In the genomic region with DNA sequence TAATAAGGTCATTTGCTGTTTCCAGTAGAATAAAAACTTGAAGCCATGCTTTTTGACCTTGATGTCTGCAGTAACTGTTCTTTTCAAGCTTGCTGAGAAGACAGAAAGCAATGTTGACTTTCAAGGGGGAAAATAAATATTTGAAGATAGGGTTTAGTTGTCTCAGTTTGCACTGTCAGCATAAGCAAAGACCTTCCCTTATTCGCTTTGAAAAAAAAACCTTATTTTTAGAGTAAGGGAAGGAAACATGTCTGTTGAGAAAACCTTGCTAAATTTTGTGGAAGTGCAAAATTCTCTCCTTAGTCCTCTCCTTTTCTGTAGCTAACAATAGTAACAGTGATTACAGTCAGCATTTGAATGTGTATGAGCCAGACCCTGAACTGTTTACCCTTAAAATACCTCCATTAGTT, we compare ENCODE assay signal across 1 cellular context.
TF ChIP-seq lines count a peak whose summit lies in the region.

No MANE protein-coding gene starts in this region.

TF ChIP-seq in HepG2, 621 proteins besides CTCF, POLR2A, EP300 and RAD21 (continued from another document and continues in another):
- TF ChIP-seq DNMT3B (CRISPR knock-in tag; conservative IDR thresholded peaks at IDR 0.05) (0 out of 2 replicates have a peak, but pooled peaks have one; percentile 46), ZNF501 (CRISPR knock-in tag; IDR thresholded peaks at IDR 0.05) (no peak), CBX2 (IDR thresholded peaks at IDR 0.05; ENCODE audit: low read depth, low read length) (no peak), CBX2 (CRISPR knock-in tag; IDR thresholded peaks at IDR 0.05; ENCODE audit: low read depth) (no peak), CCDC6 (CRISPR knock-in tag; IDR thresholded peaks at IDR 0.05) (peak; percentile 24; the same call in 1 of the 2 replicates), FOXO1 (CRISPR knock-in tag; IDR thresholded peaks at IDR 0.05) (peak; percentile 58; the same call in 1 of the 2 replicates), ZNF367 (CRISPR knock-in tag; IDR thresholded peaks at IDR 0.05; ENCODE audit: borderline replicate concordance) (no peak), NFE2L1 (CRISPR knock-in tag; IDR thresholded peaks at IDR 0.05; ENCODE audit: borderline replicate concordance) (no peak), ETV5 (CRISPR knock-in tag; IDR thresholded peaks at IDR 0.05; ENCODE audit: borderline replicate concordance) (no peak; the same call in 1 of the 2 replicates), MED1 (CRISPR knock-in tag; IDR thresholded peaks at IDR 0.05) (peak; percentile 72), MATR3 (CRISPR knock-in tag; IDR thresholded peaks at IDR 0.05) (no peak), SMC3 (IDR thresholded peaks at IDR 0.05; ENCODE audit: low read length) (no peak), CENPX (CRISPR knock-in tag; IDR thresholded peaks at IDR 0.05) (no peak), REXO4 (CRISPR knock-in tag; IDR thresholded peaks at IDR 0.05; ENCODE audit: borderline replicate concordance) (no peak), ZNF205 (CRISPR knock-in tag; IDR thresholded peaks at IDR 0.05) (no peak; the same call in 1 of the 2 replicates), THAP11 (CRISPR knock-in tag; IDR thresholded peaks at IDR 0.05) (peak; percentile 47), ZNF780A (CRISPR knock-in tag; IDR thresholded peaks at IDR 0.05) (no peak), HMGA1 (CRISPR knock-in tag; conservative IDR thresholded peaks at IDR 0.05) (no peak), GATAD2A (CRISPR knock-in tag; IDR thresholded peaks at IDR 0.05) (peak; percentile 96), ZNF549 (CRISPR knock-in tag; IDR thresholded peaks at IDR 0.05) (no peak), NKX3-1 (CRISPR knock-in tag; IDR thresholded peaks at IDR 0.05) (no peak), STAT5B (CRISPR knock-in tag; IDR thresholded peaks at IDR 0.05) (no peak), NR2F2 (IDR thresholded peaks at IDR 0.05; ENCODE audit: borderline replicate concordance, low read depth) (peak; percentile 87), ESRRA (CRISPR knock-in tag; IDR thresholded peaks at IDR 0.05; ENCODE audit: low read depth) (peak; percentile 68; the same call in 1 of the 2 replicates), KLF12 (CRISPR knock-in tag; IDR thresholded peaks at IDR 0.05; ENCODE audit: borderline replicate concordance) (no peak), ZNF878 (CRISPR knock-in tag; IDR thresholded peaks at IDR 0.05) (0 out of 2 replicates have a peak, but pooled peaks have one; percentile 65), MAFK (conservative IDR thresholded peaks at IDR 0.05 in 1 of 2, IDR thresholded peaks at IDR 0.05 in 1 of 2; ENCODE audit: low read length in 2 of 2) (peak; percentile 99 to 100), ZBTB1 (CRISPR knock-in tag; IDR thresholded peaks at IDR 0.05; ENCODE audit: borderline replicate concordance) (no peak), ZNF230 (CRISPR knock-in tag; IDR thresholded peaks at IDR 0.05) (no peak), ZNF33B (CRISPR knock-in tag; IDR thresholded peaks at IDR 0.05) (no peak)
- TF ChIP-seq, protein P1, sequence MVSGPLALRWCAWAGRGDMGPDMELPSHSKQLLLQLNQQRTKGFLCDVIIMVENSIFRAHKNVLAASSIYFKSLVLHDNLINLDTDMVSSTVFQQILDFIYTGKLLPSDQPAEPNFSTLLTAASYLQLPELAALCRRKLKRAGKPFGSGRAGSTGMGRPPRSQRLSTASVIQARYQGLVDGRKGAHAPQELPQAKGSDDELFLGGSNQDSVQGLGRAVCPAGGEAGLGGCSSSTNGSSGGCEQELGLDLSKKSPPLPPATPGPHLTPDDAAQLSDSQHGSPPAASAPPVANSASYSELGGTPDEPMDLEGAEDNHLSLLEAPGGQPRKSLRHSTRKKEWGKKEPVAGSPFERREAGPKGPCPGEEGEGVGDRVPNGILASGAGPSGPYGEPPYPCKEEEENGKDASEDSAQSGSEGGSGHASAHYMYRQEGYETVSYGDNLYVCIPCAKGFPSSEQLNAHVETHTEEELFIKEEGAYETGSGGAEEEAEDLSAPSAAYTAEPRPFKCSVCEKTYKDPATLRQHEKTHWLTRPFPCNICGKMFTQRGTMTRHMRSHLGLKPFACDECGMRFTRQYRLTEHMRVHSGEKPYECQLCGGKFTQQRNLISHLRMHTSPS (CRISPR knock-in tag; IDR thresholded peaks at IDR 0.05; ENCODE audit: low read depth) = no peak
- TF ChIP-seq, protein P2, sequence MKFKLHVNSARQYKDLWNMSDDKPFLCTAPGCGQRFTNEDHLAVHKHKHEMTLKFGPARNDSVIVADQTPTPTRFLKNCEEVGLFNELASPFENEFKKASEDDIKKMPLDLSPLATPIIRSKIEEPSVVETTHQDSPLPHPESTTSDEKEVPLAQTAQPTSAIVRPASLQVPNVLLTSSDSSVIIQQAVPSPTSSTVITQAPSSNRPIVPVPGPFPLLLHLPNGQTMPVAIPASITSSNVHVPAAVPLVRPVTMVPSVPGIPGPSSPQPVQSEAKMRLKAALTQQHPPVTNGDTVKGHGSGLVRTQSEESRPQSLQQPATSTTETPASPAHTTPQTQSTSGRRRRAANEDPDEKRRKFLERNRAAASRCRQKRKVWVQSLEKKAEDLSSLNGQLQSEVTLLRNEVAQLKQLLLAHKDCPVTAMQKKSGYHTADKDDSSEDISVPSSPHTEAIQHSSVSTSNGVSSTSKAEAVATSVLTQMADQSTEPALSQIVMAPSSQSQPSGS (CRISPR knock-in tag; IDR thresholded peaks at IDR 0.05) = peak; percentile 55; the same call in 1 of the 2 replicates
- TF ChIP-seq, protein P3, sequence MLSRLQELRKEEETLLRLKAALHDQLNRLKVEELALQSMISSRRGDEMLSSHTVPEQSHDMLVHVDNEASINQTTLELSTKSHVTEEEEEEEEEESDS (CRISPR knock-in tag; IDR thresholded peaks at IDR 0.05; ENCODE audit: borderline replicate concordance) = no peak
- TF ChIP-seq, protein P4, sequence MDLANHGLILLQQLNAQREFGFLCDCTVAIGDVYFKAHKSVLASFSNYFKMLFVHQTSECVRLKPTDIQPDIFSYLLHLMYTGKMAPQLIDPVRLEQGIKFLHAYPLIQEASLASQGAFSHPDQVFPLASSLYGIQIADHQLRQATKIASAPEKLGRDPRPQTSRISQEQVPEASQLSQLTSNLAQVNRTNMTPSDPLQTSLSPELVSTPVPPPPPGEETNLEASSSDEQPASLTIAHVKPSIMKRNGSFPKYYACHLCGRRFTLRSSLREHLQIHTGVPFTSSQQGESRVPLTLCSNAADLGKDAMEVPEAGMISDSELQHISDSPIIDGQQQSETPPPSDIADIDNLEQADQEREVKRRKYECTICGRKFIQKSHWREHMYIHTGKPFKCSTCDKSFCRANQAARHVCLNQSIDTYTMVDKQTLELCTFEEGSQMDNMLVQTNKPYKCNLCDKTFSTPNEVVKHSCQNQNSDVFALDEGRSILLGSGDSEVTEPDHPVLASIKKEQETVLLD (CRISPR knock-in tag; IDR thresholded peaks at IDR 0.05; ENCODE audit: low read depth) = no peak
- TF ChIP-seq, protein P5, sequence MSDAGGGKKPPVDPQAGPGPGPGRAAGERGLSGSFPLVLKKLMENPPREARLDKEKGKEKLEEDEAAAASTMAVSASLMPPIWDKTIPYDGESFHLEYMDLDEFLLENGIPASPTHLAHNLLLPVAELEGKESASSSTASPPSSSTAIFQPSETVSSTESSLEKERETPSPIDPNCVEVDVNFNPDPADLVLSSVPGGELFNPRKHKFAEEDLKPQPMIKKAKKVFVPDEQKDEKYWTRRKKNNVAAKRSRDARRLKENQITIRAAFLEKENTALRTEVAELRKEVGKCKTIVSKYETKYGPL (CRISPR knock-in tag; IDR thresholded peaks at IDR 0.05) = no peak
- TF ChIP-seq, protein P6, sequence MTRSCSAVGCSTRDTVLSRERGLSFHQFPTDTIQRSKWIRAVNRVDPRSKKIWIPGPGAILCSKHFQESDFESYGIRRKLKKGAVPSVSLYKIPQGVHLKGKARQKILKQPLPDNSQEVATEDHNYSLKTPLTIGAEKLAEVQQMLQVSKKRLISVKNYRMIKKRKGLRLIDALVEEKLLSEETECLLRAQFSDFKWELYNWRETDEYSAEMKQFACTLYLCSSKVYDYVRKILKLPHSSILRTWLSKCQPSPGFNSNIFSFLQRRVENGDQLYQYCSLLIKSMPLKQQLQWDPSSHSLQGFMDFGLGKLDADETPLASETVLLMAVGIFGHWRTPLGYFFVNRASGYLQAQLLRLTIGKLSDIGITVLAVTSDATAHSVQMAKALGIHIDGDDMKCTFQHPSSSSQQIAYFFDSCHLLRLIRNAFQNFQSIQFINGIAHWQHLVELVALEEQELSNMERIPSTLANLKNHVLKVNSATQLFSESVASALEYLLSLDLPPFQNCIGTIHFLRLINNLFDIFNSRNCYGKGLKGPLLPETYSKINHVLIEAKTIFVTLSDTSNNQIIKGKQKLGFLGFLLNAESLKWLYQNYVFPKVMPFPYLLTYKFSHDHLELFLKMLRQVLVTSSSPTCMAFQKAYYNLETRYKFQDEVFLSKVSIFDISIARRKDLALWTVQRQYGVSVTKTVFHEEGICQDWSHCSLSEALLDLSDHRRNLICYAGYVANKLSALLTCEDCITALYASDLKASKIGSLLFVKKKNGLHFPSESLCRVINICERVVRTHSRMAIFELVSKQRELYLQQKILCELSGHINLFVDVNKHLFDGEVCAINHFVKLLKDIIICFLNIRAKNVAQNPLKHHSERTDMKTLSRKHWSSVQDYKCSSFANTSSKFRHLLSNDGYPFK (CRISPR knock-in tag; IDR thresholded peaks at IDR 0.05; ENCODE audit: borderline replicate concordance) = no peak
- TF ChIP-seq, protein P7, sequence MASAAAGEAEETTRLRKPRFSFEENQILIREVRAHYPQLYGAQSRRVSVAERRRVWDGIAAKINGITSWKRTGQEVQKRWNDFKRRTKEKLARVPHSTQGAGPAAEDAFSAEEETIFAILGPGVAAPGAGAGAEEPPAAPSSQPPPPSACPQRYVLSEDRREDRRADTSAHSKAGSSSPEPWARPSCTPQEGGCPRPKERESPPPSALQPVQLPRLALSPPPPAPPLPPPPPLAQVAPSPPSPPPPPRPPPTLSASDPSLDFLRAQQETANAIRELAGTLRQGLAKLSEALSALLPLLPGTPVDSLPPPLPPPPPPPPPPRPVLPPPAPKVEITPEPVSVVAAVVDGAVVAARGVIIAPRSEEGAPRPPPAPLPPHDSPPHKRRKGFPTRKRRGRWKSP (CRISPR knock-in tag; IDR thresholded peaks at IDR 0.05) = no peak; the same call in 1 of the 2 replicates
- TF ChIP-seq, protein P8, sequence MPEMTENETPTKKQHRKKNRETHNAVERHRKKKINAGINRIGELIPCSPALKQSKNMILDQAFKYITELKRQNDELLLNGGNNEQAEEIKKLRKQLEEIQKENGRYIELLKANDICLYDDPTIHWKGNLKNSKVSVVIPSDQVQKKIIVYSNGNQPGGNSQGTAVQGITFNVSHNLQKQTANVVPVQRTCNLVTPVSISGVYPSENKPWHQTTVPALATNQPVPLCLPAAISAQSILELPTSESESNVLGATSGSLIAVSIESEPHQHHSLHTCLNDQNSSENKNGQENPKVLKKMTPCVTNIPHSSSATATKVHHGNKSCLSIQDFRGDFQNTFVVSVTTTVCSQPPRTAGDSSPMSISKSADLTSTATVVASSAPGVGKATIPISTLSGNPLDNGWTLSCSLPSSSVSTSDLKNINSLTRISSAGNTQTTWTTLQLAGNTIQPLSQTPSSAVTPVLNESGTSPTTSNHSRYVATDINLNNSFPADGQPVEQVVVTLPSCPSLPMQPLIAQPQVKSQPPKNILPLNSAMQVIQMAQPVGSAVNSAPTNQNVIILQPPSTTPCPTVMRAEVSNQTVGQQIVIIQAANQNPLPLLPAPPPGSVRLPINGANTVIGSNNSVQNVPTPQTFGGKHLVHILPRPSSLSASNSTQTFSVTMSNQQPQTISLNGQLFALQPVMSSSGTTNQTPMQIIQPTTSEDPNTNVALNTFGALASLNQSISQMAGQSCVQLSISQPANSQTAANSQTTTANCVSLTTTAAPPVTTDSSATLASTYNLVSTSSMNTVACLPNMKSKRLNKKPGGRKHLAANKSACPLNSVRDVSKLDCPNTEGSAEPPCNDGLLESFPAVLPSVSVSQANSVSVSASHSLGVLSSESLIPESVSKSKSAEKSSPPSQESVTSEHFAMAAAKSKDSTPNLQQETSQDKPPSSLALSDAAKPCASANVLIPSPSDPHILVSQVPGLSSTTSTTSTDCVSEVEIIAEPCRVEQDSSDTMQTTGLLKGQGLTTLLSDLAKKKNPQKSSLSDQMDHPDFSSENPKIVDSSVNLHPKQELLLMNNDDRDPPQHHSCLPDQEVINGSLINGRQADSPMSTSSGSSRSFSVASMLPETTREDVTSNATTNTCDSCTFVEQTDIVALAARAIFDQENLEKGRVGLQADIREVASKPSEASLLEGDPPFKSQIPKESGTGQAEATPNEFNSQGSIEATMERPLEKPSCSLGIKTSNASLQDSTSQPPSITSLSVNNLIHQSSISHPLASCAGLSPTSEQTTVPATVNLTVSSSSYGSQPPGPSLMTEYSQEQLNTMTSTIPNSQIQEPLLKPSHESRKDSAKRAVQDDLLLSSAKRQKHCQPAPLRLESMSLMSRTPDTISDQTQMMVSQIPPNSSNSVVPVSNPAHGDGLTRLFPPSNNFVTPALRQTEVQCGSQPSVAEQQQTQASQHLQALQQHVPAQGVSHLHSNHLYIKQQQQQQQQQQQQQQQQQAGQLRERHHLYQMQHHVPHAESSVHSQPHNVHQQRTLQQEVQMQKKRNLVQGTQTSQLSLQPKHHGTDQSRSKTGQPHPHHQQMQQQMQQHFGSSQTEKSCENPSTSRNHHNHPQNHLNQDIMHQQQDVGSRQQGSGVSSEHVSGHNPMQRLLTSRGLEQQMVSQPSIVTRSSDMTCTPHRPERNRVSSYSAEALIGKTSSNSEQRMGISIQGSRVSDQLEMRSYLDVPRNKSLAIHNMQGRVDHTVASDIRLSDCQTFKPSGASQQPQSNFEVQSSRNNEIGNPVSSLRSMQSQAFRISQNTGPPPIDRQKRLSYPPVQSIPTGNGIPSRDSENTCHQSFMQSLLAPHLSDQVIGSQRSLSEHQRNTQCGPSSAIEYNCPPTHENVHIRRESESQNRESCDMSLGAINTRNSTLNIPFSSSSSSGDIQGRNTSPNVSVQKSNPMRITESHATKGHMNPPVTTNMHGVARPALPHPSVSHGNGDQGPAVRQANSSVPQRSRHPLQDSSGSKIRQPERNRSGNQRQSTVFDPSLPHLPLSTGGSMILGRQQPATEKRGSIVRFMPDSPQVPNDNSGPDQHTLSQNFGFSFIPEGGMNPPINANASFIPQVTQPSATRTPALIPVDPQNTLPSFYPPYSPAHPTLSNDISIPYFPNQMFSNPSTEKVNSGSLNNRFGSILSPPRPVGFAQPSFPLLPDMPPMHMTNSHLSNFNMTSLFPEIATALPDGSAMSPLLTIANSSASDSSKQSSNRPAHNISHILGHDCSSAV (CRISPR knock-in tag; IDR thresholded peaks at IDR 0.05; ENCODE audit: borderline replicate concordance) = no peak
- TF ChIP-seq, protein P9, sequence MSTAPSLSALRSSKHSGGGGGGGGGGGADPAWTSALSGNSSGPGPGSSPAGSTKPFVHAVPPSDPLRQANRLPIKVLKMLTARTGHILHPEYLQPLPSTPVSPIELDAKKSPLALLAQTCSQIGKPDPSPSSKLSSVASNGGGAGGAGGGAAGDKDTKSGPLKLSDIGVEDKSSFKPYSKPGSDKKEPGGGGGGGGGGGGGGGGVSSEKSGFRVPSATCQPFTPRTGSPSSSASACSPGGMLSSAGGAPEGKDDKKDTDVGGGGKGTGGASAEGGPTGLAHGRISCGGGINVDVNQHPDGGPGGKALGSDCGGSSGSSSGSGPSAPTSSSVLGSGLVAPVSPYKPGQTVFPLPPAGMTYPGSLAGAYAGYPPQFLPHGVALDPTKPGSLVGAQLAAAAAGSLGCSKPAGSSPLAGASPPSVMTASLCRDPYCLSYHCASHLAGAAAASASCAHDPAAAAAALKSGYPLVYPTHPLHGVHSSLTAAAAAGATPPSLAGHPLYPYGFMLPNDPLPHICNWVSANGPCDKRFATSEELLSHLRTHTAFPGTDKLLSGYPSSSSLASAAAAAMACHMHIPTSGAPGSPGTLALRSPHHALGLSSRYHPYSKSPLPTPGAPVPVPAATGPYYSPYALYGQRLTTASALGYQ (CRISPR knock-in tag; IDR thresholded peaks at IDR 0.05) = peak; percentile 87
